Comparison of ENCODE assay signal across 25 cellular contexts in the genomic region with DNA sequence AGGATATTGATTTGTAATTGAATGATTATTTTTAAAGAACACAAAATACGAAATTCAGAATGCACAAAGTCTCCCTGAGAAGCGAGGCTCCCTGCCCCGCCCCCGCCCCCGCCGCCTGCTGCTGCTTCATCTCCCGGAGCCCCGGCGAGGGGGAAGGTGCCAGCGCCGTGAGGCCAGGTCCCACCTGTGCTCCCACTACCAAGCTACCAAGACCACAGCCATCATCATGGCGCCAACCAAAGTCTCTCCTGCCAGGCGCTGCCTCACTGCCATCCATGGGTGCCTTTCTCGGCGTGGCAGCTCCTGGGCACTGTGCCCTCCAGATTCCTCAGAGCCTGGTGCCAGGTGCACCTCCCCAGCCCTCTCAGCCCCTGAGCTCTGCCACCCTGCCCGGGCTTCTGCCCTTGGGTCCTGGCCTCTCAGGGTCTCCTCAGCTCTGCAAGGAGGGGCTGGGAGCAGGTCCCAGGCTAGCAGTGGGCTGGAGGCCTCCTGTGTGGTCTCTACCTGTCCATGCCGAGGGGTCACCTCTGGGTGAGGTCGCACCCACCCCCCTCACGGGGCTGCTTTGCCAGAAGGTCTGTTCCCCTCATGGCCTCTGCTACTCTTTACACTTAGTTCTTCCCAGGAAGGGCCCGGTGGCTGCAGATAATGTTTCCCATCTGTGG. TPM values are rescaled to one million over a fixed set of nuclear protein-coding genes. Genes with fewer than 3 reads are reported as not detected.
"Had no signal": no experiment of that assay in that cellular context is flagged by ENCODE, and none has a peak within 500 bp of the region (broad histone marks: within the 10 kb centered on the region; RNA-seq: fewer than 3 reads in every experiment).

No MANE protein-coding gene starts in this region.

- DNase-seq: colonic mucosa; cortex of kidney; effector CD8-positive, alpha-beta T cell; effector memory CD8-positive, alpha-beta T cell; endodermal cell; erythroblast; esophagus squamous epithelium; foreskin fibroblast; foreskin melanocyte; gastrocnemius medialis; glutamatergic neuron; head of caudate nucleus; heart right ventricle; hippocampal formation; kidney glomerular epithelial cell; left colon; left ventricle myocardium superior; mesenchymal stem cell had no signal

- H3K27me3 ChIP-seq: colonic mucosa had no signal

- H3K36me3 ChIP-seq: colonic mucosa, esophagus squamous epithelium, gastrocnemius medialis, heart right ventricle had no signal

- H3K4me1 Mint-ChIP-seq: endodermal cell, mesothelial cell of epicardium had no signal

- H3K9me3 ChIP-seq: colonic mucosa, gastrocnemius medialis, mucosa of descending colon had no signal

- H3K4me3 Mint-ChIP-seq: dendritic cell treated with granulocyte-macrophage colony-stimulating factor and Interleukin-4, amounts not matched to agents 40 ng/mL and 50 ng/mL, for 4 days; effector memory CD8-positive, alpha-beta T cell; endodermal cell; mesothelial cell of epicardium had no signal

- H3K4me1 ChIP-seq: colonic mucosa, esophagus squamous epithelium, gastrocnemius medialis, heart right ventricle had no signal

- H3K27ac Mint-ChIP-seq: dendritic cell treated with granulocyte-macrophage colony-stimulating factor and Interleukin-4, amounts not matched to agents 40 ng/mL and 50 ng/mL, for 4 days; effector memory CD8-positive, alpha-beta T cell; endodermal cell; mesothelial cell of epicardium had no signal

- H3K4me3 ChIP-seq: colonic mucosa, esophagus squamous epithelium, gastrocnemius medialis, heart right ventricle, lung, mucosa of descending colon had no signal

- ATAC-seq: effector memory CD8-positive, alpha-beta T cell; esophagus mucosa; gastrocnemius medialis; left colon; left lobe of liver; left ventricle myocardium superior; mucosa of descending colon had no signal

- H3K27ac ChIP-seq: colonic mucosa, epithelial cell of prostate, esophagus squamous epithelium, gastrocnemius medialis, heart right ventricle had no signal

- H3K27me3 Mint-ChIP-seq: dendritic cell treated with granulocyte-macrophage colony-stimulating factor and Interleukin-4, amounts not matched to agents 40 ng/mL and 50 ng/mL, for 4 days had no signal

RNA-seq across cellular contexts. Expression of gene TTC34, which starts 29.4 kb away (rescaled TPM):
- total RNA-seq: gastrocnemius medialis had no signal
